In genomic region chr19:18946918-18947317, GRCh38 we compare ENCODE assay signal across 29 cellular contexts. TPM values are rescaled to one million over a fixed set of nuclear protein-coding genes. Genes with fewer than 3 reads are reported as not detected.
DNase-seq lines count a peak whose midpoint lies in the region; ATAC-seq and TF ChIP-seq lines count a peak whose summit lies in the region.
"Had no signal": no experiment of that assay in that cellular context is flagged by ENCODE, and none has a peak within 500 bp of the region (broad histone marks: within the 10 kb centered on the region; RNA-seq: fewer than 3 reads in every experiment).

No MANE protein-coding gene starts in this region.

- H3K23ac ChIP-seq in IMR-90 (ENCODE audit: low read depth, low read length) (no peak overlapping the region), H9 (ENCODE audit: insufficient read length, low read depth, low read length) (no peak overlapping the region)

- no peak overlapping the region for H3K4me3 Mint-ChIP-seq in H9
- H3K4me3 Mint-ChIP-seq: activated naive CD8-positive, alpha-beta T cell treated with anti-CD3 and anti-CD28 coated beads, Interleukin-2, amount 50 U/mL, for 24 hours; nephron progenitor cell had no signal

- no peaks in the 10 kb centered on the region for H3F3A ChIP-seq in DOHH2 (ENCODE audit: control insufficient read depth, insufficient read depth)

- H3K36me3 ChIP-seq in DOHH2 (ENCODE audit: control insufficient read depth, low read length) (no peaks in the 10 kb centered on the region), IMR-90 (ENCODE audit: control insufficient read depth, insufficient read depth, low read length) (peaks cover 6% of the 10 kb centered on the region; the same call in 1 of the 2 replicates)
- H3K36me3 ChIP-seq: colonic mucosa, ovary, upper lobe of right lung had no signal

- no peak overlapping the region for H2BK5ac ChIP-seq in IMR-90 (ENCODE audit: low read depth, low read length, poor library complexity, severe bottlenecking)
- H2BK5ac ChIP-seq in H9 (ENCODE audit: insufficient read length, low read length) = no peak overlapping the region

- H3K4me3 ChIP-seq in DOHH2 (ENCODE audit: low read length) = peak overlapping the region; percentile 28; the same call in 1 of the 2 replicates
- H3K4me3 ChIP-seq in IMR-90 (ENCODE audit: insufficient read depth, low read depth, low read length) = no peak overlapping the region
- H3K4me3 ChIP-seq: colonic mucosa, ovary, SK-N-MC, upper lobe of right lung had no signal

- H4K20me1 ChIP-seq in DOHH2 (ENCODE audit: control insufficient read depth, insufficient read depth, low read depth, low read length) (no peaks in the 10 kb centered on the region), IMR-90 (ENCODE audit: insufficient read depth, low read length) (no peaks in the 10 kb centered on the region), H9 (ENCODE audit: control insufficient read depth, insufficient read depth, insufficient read length) (no peaks in the 10 kb centered on the region)

- CTCF ChIA-PET in IMR-90 (lab: Yijun Ruan, JAX) = no interaction called here

- H3K27ac ChIP-seq in DOHH2 (ENCODE audit: low read depth, low read length) (no peak overlapping the region), IMR-90 (ENCODE audit: insufficient read depth, low read length) (no peak overlapping the region), H9 (ENCODE audit: insufficient read length, low read depth, low read length) (no peak overlapping the region)
- H3K27ac ChIP-seq: colonic mucosa, HL-60, ovary, SK-N-MC, upper lobe of right lung had no signal

- no peak overlapping the region for H2BK15ac ChIP-seq in IMR-90 (ENCODE audit: low read depth, low read length)
- no peak overlapping the region for H2BK15ac ChIP-seq in H9 (ENCODE audit: low read depth, low read length)

- H2AK9ac ChIP-seq in IMR-90 (replicated peaks; ENCODE audit: low read depth, low read length, poor library complexity) = peak overlapping the region; percentile 42

- H3K36me3 Mint-ChIP-seq in H9 (ENCODE audit: insufficient read depth in 1 of 3, low read depth in 3 of 3) = no peaks in the 10 kb centered on the region

- in situ Hi-C loops in IMR-90 (cut with MboI; ENCODE audit: low sequenced_read_pairs) = no loop called here

- no peak overlapping the region for H2BK12ac ChIP-seq in H9 (ENCODE audit: insufficient read length, low read depth, low read length)

- H3K9me3 Mint-ChIP-seq in H9 = peaks cover 0 to 2% of the 10 kb centered on the region in 2 experiments; a peak in 2 of 5 replicates
- H3K9me3 Mint-ChIP-seq: activated naive CD8-positive, alpha-beta T cell treated with anti-CD3 and anti-CD28 coated beads, Interleukin-2, amount 50 U/mL, for 24 hours; nephron progenitor cell had no signal

- H3K23me2 ChIP-seq in H9 (ENCODE audit: insufficient read length, low read depth, low read length, poor library complexity, severe bottlenecking) = no peaks in the 10 kb centered on the region

- H3K14ac ChIP-seq in IMR-90 (replicated peaks; ENCODE audit: low read depth, low read length) (no peak overlapping the region), H9 (ENCODE audit: insufficient read depth, low read length) (no peak overlapping the region)

- H3K79me2 ChIP-seq in DOHH2 (ENCODE audit: control insufficient read depth, low read length) = no peaks in the 10 kb centered on the region
- no peaks in the 10 kb centered on the region for H3K79me2 ChIP-seq in H9 (ENCODE audit: insufficient read depth, low read length)

- intact Hi-C loops in IMR-90 (cut with micrococcal nuclease) = no loop called here

- H3K9me2 ChIP-seq in DOHH2 (replicated peaks; ENCODE audit: control insufficient read depth, low read length) = no peaks in the 10 kb centered on the region

- H2BK120ac ChIP-seq in IMR-90 (ENCODE audit: low read depth, low read length) (no peak overlapping the region), H9 (ENCODE audit: low read depth, low read length, poor library complexity, severe bottlenecking) (no peak overlapping the region)

- peak overlapping the region; percentile 60 for H3K4me2 ChIP-seq in DOHH2 (ENCODE audit: low read length)
- H3K4me2 ChIP-seq in IMR-90 (ENCODE audit: low read depth, low read length) = no peak overlapping the region
- no peak overlapping the region for H3K4me2 ChIP-seq in H9 (ENCODE audit: insufficient read depth, insufficient read length, low read length)

- H4K8ac ChIP-seq in IMR-90 (ENCODE audit: low read depth in 2 of 2, low read length in 2 of 2) (no peak overlapping the region), H9 (replicated peaks; ENCODE audit: insufficient read length, low read depth, low read length) (no peak overlapping the region)

- peaks cover 0 to 6% of the 10 kb centered on the region in 2 experiments; a peak in 1 of 4 replicates for H3K4me1 Mint-ChIP-seq in H9
- H3K4me1 Mint-ChIP-seq: activated naive CD8-positive, alpha-beta T cell treated with anti-CD3 and anti-CD28 coated beads, Interleukin-2, amount 50 U/mL, for 24 hours had no signal

- dilution Hi-C loops in IMR-90 (cut with HindIII; ENCODE audit: low sequenced_read_pairs, unreplicated experiment) = no loop called here

- H4K91ac ChIP-seq in IMR-90 (ENCODE audit: insufficient read depth, low read depth, low read length) (no peak overlapping the region), H9 (ENCODE audit: insufficient read length, low read depth, low read length) (no peak overlapping the region)

- TF ChIP-seq CTCF in DOHH2 (IDR thresholded peaks at IDR 0.05; ENCODE audit: low read depth, low read length, poor library complexity, severe bottlenecking) (no peak), IMR-90 (conservative IDR thresholded peaks at IDR 0.05; ENCODE audit: low read depth, low read length) (no peak), H9 (conservative IDR thresholded peaks at IDR 0.05) (no peak)

- no peak overlapping the region for H4K5ac ChIP-seq in IMR-90 (ENCODE audit: low read depth, low read length)
- no peak overlapping the region for H4K5ac ChIP-seq in H9 (ENCODE audit: insufficient read length, low read depth, low read length)

- H2BK20ac ChIP-seq in IMR-90 (ENCODE audit: low read depth, low read length) (no peak overlapping the region), H9 (ENCODE audit: low read depth, low read length, poor library complexity, severe bottlenecking) (no peak overlapping the region)

- ATAC-seq in IMR-90 (ENCODE audit: low read depth) (no peak), HG03571 (IDR thresholded peaks at IDR 0.05; ENCODE audit: unreplicated experiment) (no peak)
- ATAC-seq: activated naive CD8-positive, alpha-beta T cell treated with anti-CD3 and anti-CD28 coated beads, Interleukin-2, amount 50 U/mL, for 24 hours; upper lobe of right lung had no signal

- no peak for TF ChIP-seq RAD21 in IMR-90 (IDR thresholded peaks at IDR 0.05; ENCODE audit: low read length)

- POLR2A ChIA-PET in IMR-90 (lab: Charles Lee; ENCODE audit: unreplicated experiment) = no interaction called here

- no TSS peak for BruUV-seq in IMR-90 (replicated peaks; lab: Mats Ljungman, UMichigan)

- H3K79me1 ChIP-seq in IMR-90 (ENCODE audit: low read depth in 1 of 2, low read length in 2 of 2) = peaks cover 2 to 4% of the 10 kb centered on the region in 2 experiments; a peak in 2 of 4 replicates
- no peaks in the 10 kb centered on the region for H3K79me1 ChIP-seq in H9 (ENCODE audit: insufficient read depth, low read depth, low read length, poor library complexity, severe bottlenecking)

- H3K4me1 ChIP-seq in DOHH2 (ENCODE audit: control insufficient read depth, low read length) (peaks cover 23% of the 10 kb centered on the region), IMR-90 (ENCODE audit: control insufficient read depth, insufficient read depth, low read length) (no peaks in the 10 kb centered on the region), H9 (ENCODE audit: insufficient read depth, low read length) (no peaks in the 10 kb centered on the region)
- H3K4me1 ChIP-seq: colonic mucosa, upper lobe of right lung had no signal

- H3K27me3 Mint-ChIP-seq in H9 (ENCODE audit: low read depth) = peaks cover 47% of the 10 kb centered on the region

- H2AFZ ChIP-seq in IMR-90 (replicated peaks; ENCODE audit: low read length, poor library complexity) = no peak overlapping the region
- no peak overlapping the region for H2AFZ ChIP-seq in H9 (ENCODE audit: low read length)

- no peak for TF ChIP-seq POLR2A in IMR-90 (IDR thresholded peaks at IDR 0.05; ENCODE audit: low read depth, low read length)

- no peak overlapping the region for H3K27ac Mint-ChIP-seq in H9
- H3K27ac Mint-ChIP-seq: activated naive CD8-positive, alpha-beta T cell treated with anti-CD3 and anti-CD28 coated beads, Interleukin-2, amount 50 U/mL, for 24 hours had no signal

- H3K9me3 ChIP-seq in DOHH2 (ENCODE audit: control insufficient read depth, insufficient read depth, low read length) (no peaks in the 10 kb centered on the region), IMR-90 (ENCODE audit: control insufficient read depth, insufficient read depth, low read length) (no peaks in the 10 kb centered on the region), H9 (ENCODE audit: control insufficient read depth, low read depth, low read length) (no peaks in the 10 kb centered on the region)
- H3K9me3 ChIP-seq: colonic mucosa, ovary, upper lobe of right lung had no signal

- DNase-seq in IMR-90 = no peak
- DNase-seq in NCI-H69 (lab: John Stamatoyannopoulos, UW) = peak; percentile 93
- DNase-seq in germinal center (ENCODE audit: low spot score) = peak; percentile 50
- no peak for DNase-seq in H9
- no peak for DNase-seq in activated effector memory CD4-positive, alpha-beta T cell treated with anti-CD3 and anti-CD28 coated beads, Interleukin-2, amount 50 U/mL, for 16 hours
- DNase-seq: activated CD4-positive, alpha-beta T cell treated with anti-CD3 and anti-CD28 coated beads, Interleukin-2, amount 50 U/mL, for 1 hour; activated CD4-positive, CD25-positive, alpha-beta regulatory T cell; activated effector memory CD4-positive, alpha-beta T cell treated with Interleukin-2 at 50 U/mL for 16 hours; activated naive CD8-positive, alpha-beta T cell treated with anti-CD3 and anti-CD28 coated beads, Interleukin-2, amount 50 U/mL, for 24 hours; activated T-cell treated with anti-CD3 and anti-CD28 coated beads, Interleukin-2, amount 50 U/mL, for 1 hour; C1 segment of cervical spinal cord; Calu3; colonic mucosa; effector CD8-positive, alpha-beta T cell; hippocampal formation; mammary epithelial cell; MV-4-11; NCI-H2029 treated with DMSO at 0.1 percent for 48 hours; NCI-H748 treated with DMSO at 0.1 percent for 48 hours; nephron progenitor cell; ovary; stimulated activated naive CD4-positive, alpha-beta T cell; upper lobe of right lung had no signal

- H2AK5ac ChIP-seq in IMR-90 (ENCODE audit: low read depth, low read length) (no peak overlapping the region), H9 (ENCODE audit: insufficient read length, low read length) (no peak overlapping the region)

- 93% methylated on average over 5 of the region's 14 CpGs; no CpG with 5 or more reads in 1 of the 2 experiments for WGBS in IMR-90 (ENCODE audit: extremely low coverage in 2 of 2, insufficient read length in 1 of 2), 2 experiments
- WGBS in H9 (ENCODE audit: extremely low coverage, insufficient read length, low lambda C conversion rate) = no CpG with 5 or more reads among the region's 14 CpGs

- no peak overlapping the region for H3K18ac ChIP-seq in IMR-90 (ENCODE audit: low read depth, low read length)
- H3K18ac ChIP-seq in H9 (ENCODE audit: insufficient read length, low read depth, low read length) = no peak overlapping the region

- no peak overlapping the region for H3K4ac ChIP-seq in IMR-90 (ENCODE audit: low read depth, low read length)
- H3K4ac ChIP-seq in H9 (ENCODE audit: low read depth, low read length) = no peak overlapping the region

- no peak overlapping the region for H3T11ph ChIP-seq in H9 (ENCODE audit: low read length)

- H3K9ac ChIP-seq in IMR-90 (ENCODE audit: low read depth, low read length) (no peak overlapping the region), H9 (ENCODE audit: extremely low read depth, insufficient read length, low read length) (no peak overlapping the region)

- peaks cover 13% of the 10 kb centered on the region for H3K27me3 ChIP-seq in DOHH2 (ENCODE audit: control insufficient read depth, low read length)
- H3K27me3 ChIP-seq in IMR-90 (ENCODE audit: control insufficient read depth, insufficient read depth, low read length) = no peaks in the 10 kb centered on the region
- H3K27me3 ChIP-seq in H9 (ENCODE audit: insufficient read depth, low read length) = no peaks in the 10 kb centered on the region
- H3K27me3 ChIP-seq: colonic mucosa, ovary, upper lobe of right lung had no signal

- no peak overlapping the region for H3K56ac ChIP-seq in IMR-90 (ENCODE audit: extremely low read depth, insufficient read depth, low read length)
- no peak overlapping the region for H3K56ac ChIP-seq in H9 (ENCODE audit: insufficient read length, low read depth, low read length)

- H3K9me1 ChIP-seq in IMR-90 (ENCODE audit: insufficient read depth, low read length) = no peaks in the 10 kb centered on the region

RNA-seq across cellular contexts. Expression of gene HOMER3, which starts 5.9 kb away (rescaled TPM):
- 50.8 and 53.4 TPM in 2 replicates for total RNA-seq in IMR-90 (2012; rRNA removed)
- polyA plus RNA-seq in IMR-90 (2012; rRNA removed) = 77.0 and 84.5 TPM in 2 replicates
- 102 and 137 TPM in 2 replicates for polyA plus RNA-seq in IMR-90 (2012; cell fraction: cytosol; rRNA removed)
- 80.0 and 184 TPM in 2 replicates for polyA plus RNA-seq in IMR-90 (2012; cell fraction: nucleus; rRNA removed; ENCODE audit: low replicate concordance)
- 19.6 and 20.2 TPM in 2 replicates for total RNA-seq in H9 (2021)

RNA-seq across cellular contexts. Expression of gene DDX49, which starts 27.4 kb away (rescaled TPM):
- total RNA-seq in IMR-90 (2012; rRNA removed) (50.9 and 55.8 TPM in 2 replicates), H9 (2021) (52.3 and 52.4 TPM in 2 replicates)
- polyA plus RNA-seq in IMR-90 (2012; rRNA removed) = 52.1 and 61.9 TPM in 2 replicates
- 52.5 and 65.2 TPM in 2 replicates for polyA plus RNA-seq in IMR-90 (2012; cell fraction: cytosol; rRNA removed)
- polyA plus RNA-seq in IMR-90 (2012; cell fraction: nucleus; rRNA removed; ENCODE audit: low replicate concordance) = 50.7 and 114 TPM in 2 replicates

RNA-seq across cellular contexts. Expression of gene COPE, which starts 27.7 kb away (rescaled TPM):
- 310 and 347 TPM in 2 replicates for total RNA-seq in IMR-90 (2012; rRNA removed)
- polyA plus RNA-seq in IMR-90 (2012; rRNA removed) = 461 and 500 TPM in 2 replicates
- 350 and 779 TPM in 2 replicates for polyA plus RNA-seq in IMR-90 (2012; cell fraction: cytosol; rRNA removed)
- 196 and 505 TPM in 2 replicates for polyA plus RNA-seq in IMR-90 (2012; cell fraction: nucleus; rRNA removed; ENCODE audit: low replicate concordance)
- 185 and 198 TPM in 2 replicates for total RNA-seq in H9 (2021)

RNA-seq across cellular contexts. Expression of gene CERS1, which starts 51.0 kb away (rescaled TPM):
- 0.56 and 0.90 TPM in 2 replicates for total RNA-seq in IMR-90 (2012; rRNA removed)
- 4.1 and 4.3 TPM in 2 replicates for polyA plus RNA-seq in IMR-90 (2012; rRNA removed)
- 2.1 and 8.4 TPM in 2 replicates for polyA plus RNA-seq in IMR-90 (2012; cell fraction: cytosol; rRNA removed)
- polyA plus RNA-seq in IMR-90 (2012; cell fraction: nucleus; rRNA removed; ENCODE audit: low replicate concordance) = 2.4 and 8.1 TPM in 2 replicates
- 19.3 and 20.3 TPM in 2 replicates for total RNA-seq in H9 (2021)
- total RNA-seq: Daoy; T-helper 1 cell treated with Interleukin-12 subunit alpha and Interleukin-12 subunit beta and Interleukin-4 antibody, amounts not matched to agents 30 ng/mL and 1 ng/mL, for 36 hours; upper lobe of right lung had no signal

Comparison
In these comparisons a context has a peak if more than half of its experiments do, and no peak if none do; other contexts are left out.
1. DNase-seq: peak in NCI-H69 (single experiment) and germinal center (single experiment); none in IMR-90 (single experiment), H9 (single experiment) and activated effector memory CD4-positive, alpha-beta T cell treated with anti-CD3 and anti-CD28 coated beads, Interleukin-2, amount 50 U/mL, for 16 hours (single experiment).